21 cellular contexts compared by ENCODE assay signal in the genomic region with DNA sequence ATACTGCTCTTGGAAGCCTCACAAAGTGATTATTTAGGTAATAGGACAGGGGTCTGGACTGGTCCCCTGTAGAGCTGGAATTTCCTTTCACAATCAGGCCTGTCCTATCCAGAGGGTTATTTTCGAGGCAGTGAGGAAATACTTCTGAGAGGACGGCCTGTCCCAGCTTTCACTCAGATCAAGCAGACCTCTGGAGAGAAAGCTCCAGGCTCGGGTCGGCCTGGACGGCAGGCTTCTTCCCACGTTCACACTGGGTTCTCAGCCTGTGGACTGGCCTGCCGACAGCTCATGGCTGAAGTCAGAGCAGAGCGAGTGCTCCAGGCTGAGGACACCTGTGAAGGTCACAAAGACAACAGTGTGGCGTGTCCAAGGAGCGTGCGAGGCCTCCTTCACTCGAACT.
A peak's percentile ranks its signal among the peaks of the same experiment; 100 is the strongest.
DNase-seq lines count a peak whose midpoint lies in the region; ATAC-seq and TF ChIP-seq lines count a peak whose summit lies in the region.
"Had no signal": no experiment of that assay in that cellular context is flagged by ENCODE, and none has a peak within 500 bp of the region (broad histone marks: within the 10 kb centered on the region; RNA-seq: fewer than 3 reads in every experiment).

No MANE protein-coding gene starts in this region.

- no peak for TF ChIP-seq POLR2A in testis (IDR thresholded peaks at IDR 0.05)
- TF ChIP-seq POLR2A in spleen (IDR thresholded peaks at IDR 0.05) = no peak

- H3K4me3 ChIP-seq in adipocyte (ENCODE audit: low read length) (no peak overlapping the region), fibroblast of mammary gland (ENCODE audit: control insufficient read depth, low read depth, low read length) (no peak overlapping the region), testis (no peak overlapping the region), spleen (no peak overlapping the region)
- H3K4me3 ChIP-seq: coronary artery, SJCRH30 had no signal

- H3K9me3 ChIP-seq in adipocyte (ENCODE audit: control insufficient read depth, low read length) = peaks cover 8% of the 10 kb centered on the region
- H3K9me3 ChIP-seq in testis = no peaks in the 10 kb centered on the region
- H3K9me3 ChIP-seq in spleen = peaks cover 0 to 3% (median 0%) of the 10 kb centered on the region in 8 donors

- peak overlapping the region; percentile 66 to 72 for H3K27ac ChIP-seq in testis
- no peak overlapping the region for H3K27ac ChIP-seq in spleen
- H3K27ac ChIP-seq: SJCRH30 had no signal

- H3K9me3 Mint-ChIP-seq in mesothelial cell of epicardium = peaks cover 14% of the 10 kb centered on the region
- H3K9me3 Mint-ChIP-seq: natural killer cell treated with Interleukin-12 subunit alpha and Interleukin-12 subunit beta and Interleukin-15 and Interleukin-18, amount 100 ng/mL, for 72 hours; T-helper 2 cell treated with Interferon-gamma antibody and Interleukin-4, amounts not matched to agents 5 μg/mL and 100 μg/mL, for 36 hours had no signal

- H3K4me1 Mint-ChIP-seq in mesothelial cell of epicardium = no peaks in the 10 kb centered on the region
- H3K4me1 Mint-ChIP-seq: activated CD8-positive, alpha-beta memory T cell treated with anti-CD3 and anti-CD28 coated beads, Interleukin-2, amount 10 ng/mL, durations not matched to agents 7 days and 5 days; CD14-positive monocyte; IgD-negative memory B cell; memory B cell had no signal

- H3K27me3 ChIP-seq in adipocyte (replicated peaks; ENCODE audit: control insufficient read depth, insufficient read depth, low read length) (no peaks in the 10 kb centered on the region), testis (no peaks in the 10 kb centered on the region), spleen (replicated peaks in 1 of 7) (no peaks in the 10 kb centered on the region)
- H3K27me3 ChIP-seq: SJCRH30 had no signal

- H3K4me3 Mint-ChIP-seq in mesothelial cell of epicardium = no peak overlapping the region
- H3K4me3 Mint-ChIP-seq: activated CD8-positive, alpha-beta memory T cell treated with anti-CD3 and anti-CD28 coated beads, Interleukin-2, amount 10 ng/mL, durations not matched to agents 7 days and 5 days; CD14-positive monocyte; IgD-negative memory B cell; memory B cell; natural killer cell treated with Interleukin-12 subunit alpha and Interleukin-12 subunit beta and Interleukin-15 and Interleukin-18, amount 100 ng/mL, for 72 hours; T-helper 2 cell treated with Interferon-gamma antibody and Interleukin-4, amounts not matched to agents 5 μg/mL and 100 μg/mL, for 36 hours had no signal

- peak overlapping the region; percentile 66 for H3K9ac ChIP-seq in adipocyte (ENCODE audit: low read length)

- no peak for TF ChIP-seq CTCF in fibroblast of mammary gland (conservative IDR thresholded peaks at IDR 0.05; ENCODE audit: control insufficient read depth, insufficient read depth, low read depth, low read length)
- TF ChIP-seq CTCF in omental fat pad (IDR thresholded peaks at IDR 0.05) = no peak
- TF ChIP-seq CTCF in testis (IDR thresholded peaks at IDR 0.05) = no peak
- no peak for TF ChIP-seq CTCF in mesothelial cell of epicardium (IDR thresholded peaks at IDR 0.05; ENCODE audit: unreplicated experiment)
- no peak for TF ChIP-seq CTCF in spleen (IDR thresholded peaks at IDR 0.05 in 8 of 11, conservative IDR thresholded peaks at IDR 0.05 in 3 of 11)

- intact Hi-C loops in testis (cut with DNase I; ENCODE audit: low total_unique reads) (no loop called here), spleen (cut with DNase I; ENCODE audit: low total_unique reads) (no loop called here)

- no peak overlapping the region for H3K27ac Mint-ChIP-seq in mesothelial cell of epicardium
- H3K27ac Mint-ChIP-seq: activated CD8-positive, alpha-beta memory T cell treated with anti-CD3 and anti-CD28 coated beads, Interleukin-2, amount 10 ng/mL, durations not matched to agents 7 days and 5 days; CD14-positive monocyte; IgD-negative memory B cell; memory B cell; natural killer cell treated with Interleukin-12 subunit alpha and Interleukin-12 subunit beta and Interleukin-15 and Interleukin-18, amount 100 ng/mL, for 72 hours; T-helper 2 cell treated with Interferon-gamma antibody and Interleukin-4, amounts not matched to agents 5 μg/mL and 100 μg/mL, for 36 hours had no signal

- H3K36me3 Mint-ChIP-seq in mesothelial cell of epicardium = no peaks in the 10 kb centered on the region
- H3K36me3 Mint-ChIP-seq: activated CD8-positive, alpha-beta memory T cell treated with anti-CD3 and anti-CD28 coated beads, Interleukin-2, amount 10 ng/mL, durations not matched to agents 7 days and 5 days; CD14-positive monocyte; IgD-negative memory B cell; memory B cell; natural killer cell treated with Interleukin-12 subunit alpha and Interleukin-12 subunit beta and Interleukin-15 and Interleukin-18, amount 100 ng/mL, for 72 hours had no signal

- DNase-seq in adipocyte (ENCODE audit: low read depth) = no peak
- DNase-seq in fibroblast of mammary gland (ENCODE audit: low read depth) = peak; percentile 55
- DNase-seq in omental fat pad (ENCODE audit: low spot score) = no peak
- DNase-seq in testis = peak; percentile 55
- DNase-seq in activated gamma-delta T cell (lab: John Stamatoyannopoulos, UW) = no peak
- DNase-seq in stimulated activated CD8-positive, alpha-beta memory T cell treated with anti-CD3 and anti-CD28 coated beads, Interleukin-4, amount 100 ng/mL, for 48 hours = no peak
- no peak for DNase-seq in mesothelial cell of epicardium (ENCODE audit: low spot score in 2 of 2, unreplicated experiment in 2 of 2)
- DNase-seq in spleen = no peak
- DNase-seq: activated CD8-positive, alpha-beta memory T cell treated with anti-CD3 and anti-CD28 coated beads, Interleukin-2, amount 10 ng/mL, durations not matched to agents 7 days and 5 days; amygdala; H7; NCI-H2081; NCI-H510A; SJCRH30; stimulated activated CD4-positive, alpha-beta T cell treated with anti-CD3 and anti-CD28 coated beads, Interleukin-2, amount 100 ng/mL, for 24 hours had no signal

- WGBS in testis, 2 donors = 68 to 71% methylated on average over 4 to 12 of the region's 12 CpGs
- 85 to 96% (median 89%) methylated on average over 12 of the region's 12 CpGs for WGBS in spleen, 5 donors

- peak; percentile 60 for ATAC-seq in omental fat pad (ENCODE audit: low FRiP score)
- ATAC-seq: activated CD8-positive, alpha-beta memory T cell treated with anti-CD3 and anti-CD28 coated beads, Interleukin-2, amount 10 ng/mL, durations not matched to agents 7 days and 5 days had no signal

- H3K27me3 Mint-ChIP-seq in mesothelial cell of epicardium (ENCODE audit: low read depth) = peaks cover 7% of the 10 kb centered on the region
- H3K27me3 Mint-ChIP-seq: IgD-negative memory B cell had no signal

- H3K36me3 ChIP-seq in adipocyte (ENCODE audit: control insufficient read depth, insufficient read depth, low read length, severe bottlenecking) (no peaks in the 10 kb centered on the region), testis (ENCODE audit: low read depth, missing control alignments) (no peaks in the 10 kb centered on the region), spleen (no peaks in the 10 kb centered on the region)
- H3K36me3 ChIP-seq: SJCRH30 had no signal

- peaks cover 45% of the 10 kb centered on the region for H3K4me1 ChIP-seq in adipocyte (ENCODE audit: control insufficient read depth, insufficient read depth, low read length)
- no peaks in the 10 kb centered on the region for H3K4me1 ChIP-seq in testis
- no peaks in the 10 kb centered on the region for H3K4me1 ChIP-seq in spleen

Comparison
In these comparisons a context has a peak if more than half of its experiments do, and no peak if none do; other contexts are left out.
1. DNase-seq: peak in fibroblast of mammary gland (single experiment) and testis (single experiment); none in adipocyte (single experiment), omental fat pad (single experiment), activated gamma-delta T cell (single experiment), stimulated activated CD8-positive, alpha-beta memory T cell treated with anti-CD3 and anti-CD28 coated beads, Interleukin-4, amount 100 ng/mL, for 48 hours (single experiment), mesothelial cell of epicardium (0 of 2) and spleen (single experiment).
2. H3K27ac ChIP-seq: peak in testis (2 of 2); none in spleen (0 of 8).